8 cellular contexts compared by ENCODE assay signal in genomic region chr2:64562148-64562784, GRCh38. TPM values are rescaled to one million over a fixed set of nuclear protein-coding genes. Genes with fewer than 3 reads are reported as not detected.
DNase-seq lines count a peak whose midpoint lies in the region; ATAC-seq and TF ChIP-seq lines count a peak whose summit lies in the region.

No MANE protein-coding gene starts in this region.

- intact Hi-C loops in A673 (cut with micrococcal nuclease; ENCODE audit: unreplicated experiment): loop anchor here (2.0 kb wide), 1 partner anchor 39 kb away; no protein-coding TSS in a partner anchor
- intact Hi-C loops in thyroid gland (cut with DNase I): no loop called here

- ATAC-seq in GM18907 (IDR thresholded peaks at IDR 0.05; ENCODE audit: unreplicated experiment): peak; percentile 42
- ATAC-seq in RWPE2 (ENCODE audit: low read depth): no peak
- no peak for ATAC-seq in HG03342 (IDR thresholded peaks at IDR 0.05; ENCODE audit: unreplicated experiment)
- ATAC-seq in GM19328 (IDR thresholded peaks at IDR 0.05; ENCODE audit: unreplicated experiment): no peak

- DNase-seq in A673 (ENCODE audit: low spot score) (peak; percentile 73), RWPE2 (ENCODE audit: low spot score) (no peak), germinal center (ENCODE audit: low spot score) (peak; percentile 14), NCI-H2029 treated with DMSO at 0.1 percent for 48 hours (lab: John Stamatoyannopoulos, UW) (no peak), thyroid gland (no peak)

- H3K36me3 ChIP-seq in A673 (ENCODE audit: insufficient read depth, low read length, poor library complexity, severe bottlenecking) (no peaks in the 10 kb centered on the region), RWPE2 (ENCODE audit: low read depth) (peaks cover 8% of the 10 kb centered on the region), thyroid gland (no peaks in the 10 kb centered on the region)

- H3K27ac ChIP-seq in A673 (ENCODE audit: low read depth, low read length, poor library complexity, severe bottlenecking) (no peak overlapping the region), RWPE2 (ENCODE audit: poor library complexity, severe bottlenecking) (no peak overlapping the region), thyroid gland (no peak overlapping the region)

- 88 to 89% methylated on average over 2 of the region's 2 CpGs for WGBS in thyroid gland, 2 donors

- peaks cover 13% of the 10 kb centered on the region for H3K4me1 ChIP-seq in A673 (ENCODE audit: insufficient read depth, low read length, poor library complexity, severe bottlenecking)
- peaks cover 6% of the 10 kb centered on the region for H3K4me1 ChIP-seq in RWPE2 (ENCODE audit: insufficient read depth, poor library complexity, severe bottlenecking)
- no peaks in the 10 kb centered on the region for H3K4me1 ChIP-seq in thyroid gland

- H3K4me3 ChIP-seq in A673 (ENCODE audit: low read depth, low read length, poor library complexity, severe bottlenecking) (no peak overlapping the region), RWPE2 (ENCODE audit: severe bottlenecking) (no peak overlapping the region), thyroid gland (replicated peaks in 1 of 3) (no peak overlapping the region)

- no peak for TF ChIP-seq POLR2A in thyroid gland (IDR thresholded peaks at IDR 0.05)

- TF ChIP-seq CTCF in A673 (conservative IDR thresholded peaks at IDR 0.05; ENCODE audit: low read depth, low read length): peak; percentile 57
- TF ChIP-seq CTCF in RWPE2 (IDR thresholded peaks at IDR 0.05; ENCODE audit: poor library complexity, severe bottlenecking): peak; percentile 58
- TF ChIP-seq CTCF in thyroid gland (IDR thresholded peaks at IDR 0.05): peak in 3 of 6 experiments; percentile 22 to 30 (median 23)

- H3K27me3 ChIP-seq in A673 (replicated peaks; ENCODE audit: insufficient read depth, low read depth, low read length, poor library complexity) (no peaks in the 10 kb centered on the region), RWPE2 (ENCODE audit: insufficient read depth, poor library complexity, severe bottlenecking) (no peaks in the 10 kb centered on the region), thyroid gland (no peaks in the 10 kb centered on the region)

- POLR2A ChIA-PET in A673 (lab: Charles Lee; ENCODE audit: low non-redundant PET): no interaction called here

- CTCF ChIA-PET in A673 (lab: Charles Lee): interaction anchor here (0.8 to 0.9 kb wide), 4 partner anchors 38 to 512 kb away, joined by 3 to 11 read pairs (median 3); partner anchors contain the start of gene AFTPH

- H3K9me3 ChIP-seq in A673 (ENCODE audit: low read depth, low read length, poor library complexity, severe bottlenecking) (no peaks in the 10 kb centered on the region), RWPE2 (ENCODE audit: severe bottlenecking) (no peaks in the 10 kb centered on the region), thyroid gland (no peaks in the 10 kb centered on the region)

- no TSS peak for BruUV-seq in A673 (replicated peaks; lab: Mats Ljungman, UMichigan)

RNA-seq across cellular contexts. Expression of gene AFTPH, which starts 38.1 kb away (rescaled TPM):
- total RNA-seq in A673 (2021): 18.8 and 19.5 TPM in 2 replicates
- 10 to 100 TPM; 51.7 to 56.7 (median 53.2) TPM for total RNA-seq in thyroid gland

Comparison
In these comparisons a context has a peak if more than half of its experiments do, and no peak if none do; other contexts are left out.
1. DNase-seq: peak in A673 (single experiment) and germinal center (single experiment); none in RWPE2 (single experiment), NCI-H2029 treated with DMSO at 0.1 percent for 48 hours (single experiment) and thyroid gland (0 of 2).